Comparison of ENCODE assay signal across 34 cellular contexts in the genomic region with DNA sequence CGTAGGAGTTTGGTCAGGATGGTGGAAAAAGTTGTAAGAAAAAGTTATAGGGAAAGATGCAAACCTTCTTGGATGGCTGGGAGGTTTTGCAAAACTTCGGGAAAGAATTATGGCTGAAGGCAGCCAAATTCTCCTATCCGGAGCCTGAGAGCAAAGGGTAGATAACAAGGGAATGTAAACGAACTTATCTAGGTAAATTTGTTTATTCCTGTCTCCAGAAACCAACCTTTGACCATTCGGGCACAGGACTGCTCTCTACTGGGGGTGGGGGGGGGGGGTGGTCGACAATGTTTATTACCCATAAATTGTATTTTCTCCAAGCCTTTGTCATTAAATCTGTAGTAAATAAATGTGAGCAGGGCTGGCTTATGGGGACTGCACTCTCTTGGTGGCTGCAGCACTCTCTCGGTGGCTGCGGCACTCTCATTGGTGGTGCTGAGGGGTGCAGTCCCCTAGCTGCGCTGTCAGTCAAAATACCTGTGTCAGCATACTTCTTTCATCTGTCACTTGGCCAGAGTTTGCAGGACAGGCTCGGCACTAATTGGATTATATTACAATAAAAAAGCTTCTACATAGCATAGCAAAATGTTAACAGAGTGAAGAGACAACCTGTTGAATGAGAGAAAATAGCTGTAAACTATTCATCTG.
"Had no signal": no experiment of that assay in that cellular context is flagged by ENCODE, and none has a peak within 500 bp of the region (broad histone marks: within the 10 kb centered on the region; RNA-seq: fewer than 3 reads in every experiment).

No MANE protein-coding gene starts in this region.

- H3K4me1 Mint-ChIP-seq: activated B cell treated with CpG ODN at 0.5 μM for 24 hours; activated CD4-positive, alpha-beta T cell treated with anti-CD3 and anti-CD28 coated beads, Interleukin-2, amount 10 ng/mL, durations not matched to agents 24 days and 14 days; activated naive CD8-positive, alpha-beta T cell treated with anti-CD3 and anti-CD28 coated beads for 36 hours; activated T-helper 17 cell treated with anti-CD3 and anti-CD28 coated beads, Interleukin-2, amount 50 U/mL, for 72 hours; central memory CD8-positive, alpha-beta T cell; T-cell; T-helper 17 cell had no signal

- H3K27me3 Mint-ChIP-seq: activated B cell treated with CpG ODN at 0.5 μM for 24 hours; activated CD4-positive, alpha-beta memory T cell treated with anti-CD3 and anti-CD28 coated beads for 36 hours; activated CD4-positive, alpha-beta T cell treated with anti-CD3 and anti-CD28 coated beads, Interleukin-2, amount 10 ng/mL, durations not matched to agents 24 days and 14 days; activated CD8-positive, alpha-beta T cell treated with anti-CD3 and anti-CD28 coated beads for 36 hours; activated naive CD8-positive, alpha-beta T cell treated with anti-CD3 and anti-CD28 coated beads for 36 hours; activated T-helper 17 cell treated with anti-CD3 and anti-CD28 coated beads, Interleukin-2, amount 50 U/mL, for 72 hours; central memory CD8-positive, alpha-beta T cell; T-cell; T-helper 17 cell had no signal

- H3K4me1 ChIP-seq: adrenal gland, body of pancreas, breast epithelium had no signal

- ATAC-seq: activated CD8-positive, alpha-beta T cell treated with anti-CD3 and anti-CD28 coated beads for 36 hours; activated naive CD4-positive, alpha-beta T cell treated with anti-CD3 and anti-CD28 coated beads, Interleukin-2, amount 50 U/mL, for 72 hours; activated T-cell treated with anti-CD3 and anti-CD28 coated beads, Interleukin-2, amount 50 U/mL, for 4 hours; activated T-cell treated with anti-CD3 and anti-CD28 coated beads, Interleukin-2, amount 50 U/mL, for 72 hours; activated T-helper 17 cell treated with anti-CD3 and anti-CD28 coated beads, Interleukin-2, amount 50 U/mL, for 72 hours; body of pancreas; T-cell; T-helper 17 cell had no signal

- H3K4me3 Mint-ChIP-seq: activated B cell treated with CpG ODN at 0.5 μM for 24 hours; activated CD4-positive, alpha-beta memory T cell treated with anti-CD3 and anti-CD28 coated beads for 36 hours; activated CD4-positive, alpha-beta T cell treated with anti-CD3 and anti-CD28 coated beads, Interleukin-2, amount 10 ng/mL, durations not matched to agents 24 days and 14 days; activated CD8-positive, alpha-beta T cell treated with anti-CD3 and anti-CD28 coated beads for 36 hours; activated naive CD4-positive, alpha-beta T cell treated with anti-CD3 and anti-CD28 coated beads for 36 hours; activated naive CD8-positive, alpha-beta T cell treated with anti-CD3 and anti-CD28 coated beads for 36 hours; activated T-cell treated with anti-CD3 and anti-CD28 coated beads, Interleukin-2, amount 50 U/mL, for 4 hours; activated T-cell treated with anti-CD3 and anti-CD28 coated beads, Interleukin-2, amount 50 U/mL, for 72 hours; activated T-helper 1 cell treated with anti-CD3 and anti-CD28 coated beads, Interleukin-12 subunit alpha, Interleukin-12 subunit beta, Interleukin-2, Interleukin-4 antibody, amounts not matched to agents 30 ng/mL and 10 ng/mL and 1 ng/mL, durations not matched to agents 14 hours and 24 hours and 36 hours; activated T-helper 17 cell treated with anti-CD3 and anti-CD28 coated beads, Interleukin-2, amount 50 U/mL, for 72 hours; central memory CD8-positive, alpha-beta T cell; T-cell; T-helper 17 cell had no signal

- H3K36me3 Mint-ChIP-seq: activated CD4-positive, alpha-beta memory T cell treated with anti-CD3 and anti-CD28 coated beads for 36 hours; activated naive CD4-positive, alpha-beta T cell treated with anti-CD3 and anti-CD28 coated beads, Interleukin-2, amount 50 U/mL, for 72 hours; activated naive CD8-positive, alpha-beta T cell treated with anti-CD3 and anti-CD28 coated beads for 36 hours; T-cell had no signal

- H3K36me3 ChIP-seq: adrenal gland, brain microvascular endothelial cell, breast epithelium had no signal

- FAIRE-seq: TTC549 had no signal

- H3K27ac Mint-ChIP-seq: activated B cell treated with CpG ODN at 0.5 μM for 24 hours; activated CD4-positive, alpha-beta memory T cell treated with anti-CD3 and anti-CD28 coated beads for 36 hours; activated CD4-positive, alpha-beta T cell treated with anti-CD3 and anti-CD28 coated beads, Interleukin-2, amount 10 ng/mL, durations not matched to agents 24 days and 14 days; activated CD8-positive, alpha-beta T cell treated with anti-CD3 and anti-CD28 coated beads for 36 hours; activated naive CD4-positive, alpha-beta T cell treated with anti-CD3 and anti-CD28 coated beads for 36 hours; activated naive CD4-positive, alpha-beta T cell treated with anti-CD3 and anti-CD28 coated beads, Interleukin-2, amount 50 U/mL, for 72 hours; activated naive CD8-positive, alpha-beta T cell treated with anti-CD3 and anti-CD28 coated beads for 36 hours; activated T-cell treated with anti-CD3 and anti-CD28 coated beads, Interleukin-2, amount 50 U/mL, for 72 hours; activated T-helper 1 cell treated with anti-CD3 and anti-CD28 coated beads, Interleukin-12 subunit alpha, Interleukin-12 subunit beta, Interleukin-2, Interleukin-4 antibody, amounts not matched to agents 30 ng/mL and 10 ng/mL and 1 ng/mL, durations not matched to agents 14 hours and 24 hours and 36 hours; activated T-helper 17 cell treated with anti-CD3 and anti-CD28 coated beads, Interleukin-2, amount 50 U/mL, for 72 hours; T-cell; T-helper 17 cell had no signal

- H3K27me3 ChIP-seq: adrenal gland, body of pancreas, brain microvascular endothelial cell, breast epithelium had no signal

- H3K4me3 ChIP-seq: adrenal gland, body of pancreas, breast epithelium had no signal

- H3K27ac ChIP-seq: adrenal gland, body of pancreas, brain microvascular endothelial cell, breast epithelium, VCaP had no signal

- H3K9me3 ChIP-seq: adrenal gland, body of pancreas had no signal

- H3K9me3 Mint-ChIP-seq: activated naive CD4-positive, alpha-beta T cell treated with anti-CD3 and anti-CD28 coated beads, Interleukin-2, amount 50 U/mL, for 72 hours; activated T-cell treated with anti-CD3 and anti-CD28 coated beads, Interleukin-2, amount 50 U/mL, for 4 hours; activated T-helper 1 cell treated with anti-CD3 and anti-CD28 coated beads, Interleukin-12 subunit alpha, Interleukin-12 subunit beta, Interleukin-2, Interleukin-4 antibody, amounts not matched to agents 30 ng/mL and 10 ng/mL and 1 ng/mL, durations not matched to agents 14 hours and 24 hours and 36 hours had no signal

- DNase-seq: activated B cell treated with CpG ODN at 0.5 μM for 24 hours; activated CD4-positive, alpha-beta memory T cell treated with anti-CD3 and anti-CD28 coated beads for 36 hours; activated CD4-positive, alpha-beta T cell treated with anti-CD3 and anti-CD28 coated beads for 4 hours; activated CD4-positive, alpha-beta T cell treated with anti-CD3 and anti-CD28 coated beads, Interleukin-2, amount 10 ng/mL, durations not matched to agents 24 days and 14 days; activated CD4-positive, alpha-beta T cell treated with anti-CD3 and anti-CD28 coated beads, Interleukin-2, amount 50 U/mL, for 1 hour; activated CD4-positive, alpha-beta T cell treated with anti-CD3 and anti-CD28 coated beads, Interleukin-2, amount 50 U/mL, for 4 hours; activated CD4-positive, CD25-positive, alpha-beta regulatory T cell treated with anti-CD3 and anti-CD28 coated beads, Interleukin-2, amount 50 U/mL, for 72 hours; activated CD8-positive, alpha-beta T cell treated with anti-CD3 and anti-CD28 coated beads for 36 hours; activated effector memory CD4-positive, alpha-beta T cell treated with anti-CD3 and anti-CD28 coated beads, Interleukin-2, amount 50 U/mL, for 16 hours; activated gamma-delta T cell treated with Interleukin-2 at 50 U/mL for 16 hours; activated naive CD4-positive, alpha-beta T cell; activated naive CD4-positive, alpha-beta T cell treated with anti-CD3 and anti-CD28 coated beads for 36 hours; activated naive CD4-positive, alpha-beta T cell treated with anti-CD3 and anti-CD28 coated beads, Interleukin-2, amount 50 U/mL, for 16 hours; activated naive CD8-positive, alpha-beta T cell treated with anti-CD3 and anti-CD28 coated beads for 36 hours; activated T-cell treated with anti-CD3 and anti-CD28 coated beads for 4 hours; activated T-cell treated with anti-CD3 and anti-CD28 coated beads, Interleukin-2, amount 50 U/mL, for 1 hour; activated T-cell treated with anti-CD3 and anti-CD28 coated beads, Interleukin-2, amount 50 U/mL, for 4 hours; activated T-cell treated with anti-CD3 and anti-CD28 coated beads, Interleukin-2, amount 50 U/mL, for 72 hours; adrenal gland; amniotic stem cell; aorta; body of pancreas; brain microvascular endothelial cell; cerebellar nuclear complex; T-cell; T-helper 17 cell; T-helper 9 cell had no signal
